9 cellular contexts compared by ENCODE assay signal in genomic region chr1:99850458-99850974, GRCh38. TPM values are rescaled to one million over a fixed set of nuclear protein-coding genes. Genes with fewer than 3 reads are reported as not detected.
DNase-seq lines count a peak whose midpoint lies in the region; ATAC-seq and FAIRE-seq lines count a peak whose summit lies in the region.
"Had no signal": no experiment of that assay in that cellular context is flagged by ENCODE, and none has a peak within 500 bp of the region (broad histone marks: within the 10 kb centered on the region; RNA-seq: fewer than 3 reads in every experiment).

No MANE protein-coding gene starts in this region.

- H3K27me3 Mint-ChIP-seq in activated CD8-positive, alpha-beta memory T cell treated with anti-CD3 and anti-CD28 coated beads, Interleukin-2, amount 10 ng/mL, durations not matched to agents 7 days and 5 days: no peaks in the 10 kb centered on the region
- H3K27me3 Mint-ChIP-seq in activated T-helper 2 cell treated with anti-CD3 and anti-CD28 coated beads, Interferon-gamma antibody, Interleukin-2, Interleukin-4, amounts not matched to agents 10 μg/mL and 5 μg/mL and 100 μg/mL, durations not matched to agents 14 hours and 24 hours and 36 hours (ENCODE audit: low read depth): no peaks in the 10 kb centered on the region

- H3K36me3 ChIP-seq in iPS DF 6.9 (ENCODE audit: control insufficient read depth, insufficient read depth, low read length) (no peaks in the 10 kb centered on the region), small intestine (ENCODE audit: control insufficient read depth in 2 of 2, insufficient read depth in 2 of 2, low read length in 2 of 2) (peaks cover 0 to 1% of the 10 kb centered on the region in 2 donors)

- WGBS in iPS DF 6.9 (ENCODE audit: insufficient coverage, insufficient read length): no CpG with 5 or more reads among the region's 11 CpGs
- WGBS in small intestine, 3 donors: 2 to 4% (median 2%) methylated on average over 11 of the region's 11 CpGs

- no peaks in the 10 kb centered on the region for H3K9me3 Mint-ChIP-seq in activated CD8-positive, alpha-beta memory T cell treated with anti-CD3 and anti-CD28 coated beads, Interleukin-2, amount 10 ng/mL, durations not matched to agents 7 days and 5 days (ENCODE audit: low read depth)
- no peaks in the 10 kb centered on the region for H3K9me3 Mint-ChIP-seq in activated T-helper 2 cell treated with anti-CD3 and anti-CD28 coated beads, Interferon-gamma antibody, Interleukin-2, Interleukin-4, amounts not matched to agents 10 μg/mL and 5 μg/mL and 100 μg/mL, durations not matched to agents 14 hours and 24 hours and 36 hours

- DNase-seq in activated CD8-positive, alpha-beta memory T cell treated with anti-CD3 and anti-CD28 coated beads, Interleukin-2, amount 10 ng/mL, durations not matched to agents 7 days and 5 days: no peak
- no peak for DNase-seq in activated CD8-positive, alpha-beta memory T cell treated with anti-CD3 and anti-CD28 coated beads, Interleukin-2, amount 50 U/mL, for 48 hours
- DNase-seq in activated T-helper 2 cell treated with anti-CD3 and anti-CD28 coated beads, Interferon-gamma antibody, Interleukin-2, Interleukin-4, amounts not matched to agents 10 μg/mL and 5 μg/mL and 100 μg/mL, durations not matched to agents 14 hours and 24 hours and 36 hours (ENCODE audit: low spot score): no peak
- no peak for DNase-seq in iPS DF 6.9 (ENCODE audit: low read depth, low spot score)
- no peak for DNase-seq in small intestine
- DNase-seq in D341Med (ENCODE audit: low spot score): no peak

- intact Hi-C loops in activated T-helper 2 cell treated with anti-CD3 and anti-CD28 coated beads, Interferon-gamma antibody, Interleukin-2, Interleukin-4, amounts not matched to agents 10 μg/mL and 5 μg/mL and 100 μg/mL, durations not matched to agents 14 hours and 24 hours and 36 hours (cut with micrococcal nuclease): loop anchor here (5.0 to 10.0 kb wide), 2 partner anchors 184 to 282 kb away; partner anchors contain the start of genes SASS6 and TRMT13

- H3K27me3 ChIP-seq in iPS DF 6.9 (ENCODE audit: control insufficient read depth, insufficient read depth, low read length) (no peaks in the 10 kb centered on the region), small intestine (ENCODE audit: control insufficient read depth in 2 of 2, insufficient read depth in 2 of 2, low read length in 2 of 2) (no peaks in the 10 kb centered on the region)

- H3K4me1 Mint-ChIP-seq in activated CD8-positive, alpha-beta memory T cell treated with anti-CD3 and anti-CD28 coated beads, Interleukin-2, amount 10 ng/mL, durations not matched to agents 7 days and 5 days: peaks cover 30% of the 10 kb centered on the region
- peaks cover 23% of the 10 kb centered on the region for H3K4me1 Mint-ChIP-seq in activated T-helper 2 cell treated with anti-CD3 and anti-CD28 coated beads, Interferon-gamma antibody, Interleukin-2, Interleukin-4, amounts not matched to agents 10 μg/mL and 5 μg/mL and 100 μg/mL, durations not matched to agents 14 hours and 24 hours and 36 hours (ENCODE audit: low read depth)

- no peak for FAIRE-seq in small intestine (lab: Jason Lieb, UNC)
- FAIRE-seq: endometrium had no signal

- H3K4me1 ChIP-seq in iPS DF 6.9 (ENCODE audit: control insufficient read depth, insufficient read depth, low read length) (peaks cover 3% of the 10 kb centered on the region; the same call in 1 of the 2 replicates), small intestine (ENCODE audit: control insufficient read depth in 2 of 2, insufficient read depth in 1 of 2, low read depth in 1 of 2, low read length in 1 of 2) (no peaks in the 10 kb centered on the region)

- CTCF ChIA-PET in activated CD8-positive, alpha-beta memory T cell treated with anti-CD3 and anti-CD28 coated beads, Interleukin-2, amount 10 ng/mL, durations not matched to agents 7 days and 5 days (lab: Charles Lee): interaction anchor here (0.9 kb wide), 1 partner anchor 178 kb away, joined by 3 read pairs; no protein-coding TSS in a partner anchor

- H3K27ac ChIP-seq in iPS DF 6.9 (ENCODE audit: low read length) (no peak overlapping the region), small intestine (ENCODE audit: low read depth in 1 of 2, low read length in 1 of 2) (peak overlapping the region; percentile 84 to 93)

- H3K4me3 Mint-ChIP-seq in activated CD8-positive, alpha-beta memory T cell treated with anti-CD3 and anti-CD28 coated beads, Interleukin-2, amount 10 ng/mL, durations not matched to agents 7 days and 5 days: peak overlapping the region; percentile 93
- H3K4me3 Mint-ChIP-seq in activated T-helper 2 cell treated with anti-CD3 and anti-CD28 coated beads, Interferon-gamma antibody, Interleukin-2, Interleukin-4, amounts not matched to agents 10 μg/mL and 5 μg/mL and 100 μg/mL, durations not matched to agents 14 hours and 24 hours and 36 hours (ENCODE audit: low read depth): peak overlapping the region; percentile 96

- H3K36me3 Mint-ChIP-seq in activated CD8-positive, alpha-beta memory T cell treated with anti-CD3 and anti-CD28 coated beads, Interleukin-2, amount 10 ng/mL, durations not matched to agents 7 days and 5 days: peaks cover 22% of the 10 kb centered on the region
- H3K36me3 Mint-ChIP-seq in activated T-helper 2 cell treated with anti-CD3 and anti-CD28 coated beads, Interferon-gamma antibody, Interleukin-2, Interleukin-4, amounts not matched to agents 10 μg/mL and 5 μg/mL and 100 μg/mL, durations not matched to agents 14 hours and 24 hours and 36 hours (ENCODE audit: low read depth): peaks cover 18% of the 10 kb centered on the region

- peak overlapping the region; percentile 90 for H3K27ac Mint-ChIP-seq in activated CD8-positive, alpha-beta memory T cell treated with anti-CD3 and anti-CD28 coated beads, Interleukin-2, amount 10 ng/mL, durations not matched to agents 7 days and 5 days
- H3K27ac Mint-ChIP-seq in activated T-helper 2 cell treated with anti-CD3 and anti-CD28 coated beads, Interferon-gamma antibody, Interleukin-2, Interleukin-4, amounts not matched to agents 10 μg/mL and 5 μg/mL and 100 μg/mL, durations not matched to agents 14 hours and 24 hours and 36 hours: peak overlapping the region; percentile 80

- no peak for ATAC-seq in activated CD8-positive, alpha-beta memory T cell treated with anti-CD3 and anti-CD28 coated beads, Interleukin-2, amount 10 ng/mL, durations not matched to agents 7 days and 5 days
- ATAC-seq in HG03342 (IDR thresholded peaks at IDR 0.05; ENCODE audit: unreplicated experiment): peak; percentile 20
- ATAC-seq in HG02938 (IDR thresholded peaks at IDR 0.05; ENCODE audit: unreplicated experiment): no peak

- H3K4me3 ChIP-seq in iPS DF 6.9 (ENCODE audit: low read length): peak overlapping the region; percentile 49; the same call in 1 of the 2 replicates
- peak overlapping the region; percentile 74 to 91 for H3K4me3 ChIP-seq in small intestine (ENCODE audit: low read depth in 1 of 2, low read length in 2 of 2)

- H3K9me3 ChIP-seq in iPS DF 6.9 (ENCODE audit: control insufficient read depth, insufficient read depth, low read length) (no peaks in the 10 kb centered on the region), small intestine (ENCODE audit: control insufficient read depth, low read depth) (no peaks in the 10 kb centered on the region)

RNA-seq across cellular contexts. Expression of gene AGL, which starts 0.4 kb away (rescaled TPM):
- 10 to 100 TPM; 12.1 to 15.1 TPM for total RNA-seq in activated CD8-positive, alpha-beta memory T cell treated with anti-CD3 and anti-CD28 coated beads, Interleukin-2, amount 10 ng/mL, durations not matched to agents 7 days and 5 days
- total RNA-seq in activated T-helper 2 cell treated with anti-CD3 and anti-CD28 coated beads, Interferon-gamma antibody, Interleukin-2, Interleukin-4, amounts not matched to agents 10 μg/mL and 5 μg/mL and 100 μg/mL, durations not matched to agents 14 hours and 24 hours and 36 hours: 13.2 and 13.8 TPM in 2 replicates
- 1 to 10 TPM; 5.9 to 8.5 (median 7.8) TPM for polyA plus RNA-seq in small intestine
